ENCODE assay signal across 9 cellular contexts in the genomic region with DNA sequence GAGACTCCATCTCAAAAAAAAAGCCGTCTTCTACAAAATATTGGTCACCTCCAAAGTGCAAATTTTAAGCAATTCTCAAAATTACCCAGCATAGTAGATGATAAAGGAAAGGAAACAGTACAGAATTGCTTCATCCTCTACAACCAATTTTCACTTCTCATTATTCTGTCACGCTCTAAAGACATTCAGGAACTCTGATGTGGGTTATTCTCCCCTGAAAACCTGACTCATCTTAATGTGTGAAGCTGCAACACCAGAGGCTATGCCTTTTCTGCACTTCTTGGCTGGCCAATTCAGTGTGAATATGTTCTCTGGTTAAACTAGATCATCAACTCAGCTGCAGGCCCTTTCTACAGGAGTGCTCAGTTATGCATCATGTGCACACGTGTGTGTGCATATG. TPM values are rescaled to one million over a fixed set of nuclear protein-coding genes. Genes with fewer than 3 reads are reported as not detected.
DNase-seq lines count a peak whose midpoint lies in the region; ATAC-seq lines count a peak whose summit lies in the region.
"Had no signal": no experiment of that assay in that cellular context is flagged by ENCODE, and none has a peak within 500 bp of the region (broad histone marks: within the 10 kb centered on the region; RNA-seq: fewer than 3 reads in every experiment).

No MANE protein-coding gene starts in this region.

- H3K4me2 ChIP-seq in GM23248 (ENCODE audit: unreplicated experiment): no peak overlapping the region
- H3K4me2 ChIP-seq: A549 had no signal

- peak; percentile 93 to 94 for ATAC-seq in activated CD4-positive, CD25-positive, alpha-beta regulatory T cell treated with anti-CD3 and anti-CD28 coated beads, Interleukin-2, amount 50 U/mL, for 24 hours
- ATAC-seq: A549 had no signal

- peaks cover 26% of the 10 kb centered on the region for H3K4me1 ChIP-seq in GM23248 (ENCODE audit: insufficient read depth)

- H2AFZ ChIP-seq in GM23248: no peak overlapping the region

- H3K79me2 ChIP-seq in GM23248 (ENCODE audit: insufficient read depth): peaks cover 19% of the 10 kb centered on the region; the same call in 1 of the 2 replicates

- peaks cover 24% of the 10 kb centered on the region; the same call in 1 of the 2 replicates for H3F3A ChIP-seq in GM23248 (ENCODE audit: insufficient read depth)

- no peaks in the 10 kb centered on the region for H4K20me1 ChIP-seq in GM23248 (ENCODE audit: insufficient read depth)

- no peak overlapping the region for H3K4me3 ChIP-seq in GM23248
- H3K4me3 ChIP-seq: A549 had no signal

- H3K9me3 ChIP-seq in GM23248 (ENCODE audit: low read depth): no peaks in the 10 kb centered on the region
- H3K9me3 ChIP-seq: A549 had no signal

- no peak overlapping the region for H3K9ac ChIP-seq in GM23248

- no peaks in the 10 kb centered on the region for H3K36me3 ChIP-seq in GM23248 (ENCODE audit: low read depth)

- no peaks in the 10 kb centered on the region for H3K27me3 ChIP-seq in GM23248 (replicated peaks; ENCODE audit: insufficient read depth)

- H3K27ac ChIP-seq in GM23248 (no peak overlapping the region), epithelial cell of prostate (no peak overlapping the region)
- H3K27ac ChIP-seq: A549 had no signal

- in situ Hi-C loops in GM23248 (cut with MboI): no loop called here

- H3K9me2 ChIP-seq in GM23248 (ENCODE audit: insufficient read depth): no peaks in the 10 kb centered on the region

- WGBS in GM23248 (ENCODE audit: low coverage in 1 of 2, low lambda C conversion rate in 2 of 2, missing lambda C conversion rate in 2 of 2), 2 experiments: 62 to 70% methylated on average over 3 of the region's 3 CpGs

- DNase-seq in activated CD4-positive, CD25-positive, alpha-beta regulatory T cell treated with anti-CD3 and anti-CD28 coated beads, Interleukin-2, amount 50 U/mL, for 72 hours: no peak
- peak; percentile 74 for DNase-seq in GM23248
- peak; percentile 77 for DNase-seq in M059J (ENCODE audit: low read depth)
- peak; percentile 56 for DNase-seq in epithelial cell of prostate (ENCODE audit: low read depth, low spot score)
- no peak for DNase-seq in NCI-H2107 treated with DMSO at 0.1 percent for 48 hours (lab: John Stamatoyannopoulos, UW; ENCODE audit: unreplicated experiment)
- DNase-seq in dedifferentiated amniotic fluid mesenchymal stem cell (ENCODE audit: extremely low spot score): no peak
- DNase-seq in NCI-H2081 treated with DMSO at 0.1 percent for 48 hours (lab: John Stamatoyannopoulos, UW): no peak

RNA-seq across cellular contexts. Expression of a gene that starts 11.0 kb away (rescaled TPM):
- 6.2 and 7.2 TPM in 2 replicates for total RNA-seq in GM23248 (2014; rRNA removed; shearing (Covaris generic))
- 9.1 TPM in 2 replicates for polyA plus RNA-seq in GM23248 (2016; fragmentation: Nextera tagmentation; extraction: Ambion mirVana)
- total RNA-seq in M059J (2014; rRNA removed; shearing (Covaris generic)): 0.54 and 0.71 TPM in 2 replicates

RNA-seq across cellular contexts. Expression of a gene that starts 57.6 kb away (rescaled TPM):
- total RNA-seq in GM23248 (2014; rRNA removed; shearing (Covaris generic)): not detected in 2 replicates
- polyA plus RNA-seq in GM23248 (2016; fragmentation: Nextera tagmentation; extraction: Ambion mirVana): 0.09 and 0.18 TPM in 2 replicates
- not detected in 2 replicates for total RNA-seq in M059J (2014; rRNA removed; shearing (Covaris generic))
- polyA plus RNA-seq: A549 had no signal

Comparison
In these comparisons a context has a peak if more than half of its experiments do, and no peak if none do; other contexts are left out.
1. DNase-seq: peak in GM23248 (single experiment), M059J (single experiment) and epithelial cell of prostate (single experiment); none in activated CD4-positive, CD25-positive, alpha-beta regulatory T cell treated with anti-CD3 and anti-CD28 coated beads, Interleukin-2, amount 50 U/mL, for 72 hours (single experiment), NCI-H2107 treated with DMSO at 0.1 percent for 48 hours (single experiment), dedifferentiated amniotic fluid mesenchymal stem cell (single experiment) and NCI-H2081 treated with DMSO at 0.1 percent for 48 hours (single experiment).